ENCODE assay signal across 26 cellular contexts in genomic region chrX:122907375-122907774, GRCh38.
"Had no signal": no experiment of that assay in that cellular context is flagged by ENCODE, and none has a peak within 500 bp of the region (broad histone marks: within the 10 kb centered on the region; RNA-seq: fewer than 3 reads in every experiment).

No MANE protein-coding gene starts in this region.

- H3K27me3 ChIP-seq: stomach, suprapubic skin, testis, thyroid gland, tibial artery, tibial nerve, transverse colon, upper lobe of left lung, upper lobe of right lung, uterus, vagina had no signal

- H3K36me3 ChIP-seq: stomach, suprapubic skin, thoracic aorta, thyroid gland, tibial artery, tibial nerve, transverse colon, upper lobe of left lung, upper lobe of right lung, uterus, vagina had no signal

- ATAC-seq: stimulated activated effector memory CD8-positive, alpha-beta T cell treated with anti-CD3 and anti-CD28 coated beads, Interleukin-12 subunit alpha, Interleukin-12 subunit beta, amount 100 ng/mL, for 72 hours; stimulated activated memory B cell treated with anti-CD40 and anti-IgM and Interleukin-4, amounts not matched to agents 10 μg/mL and 1 μg/mL and 100 μg/mL, for 72 hours; stimulated activated naive B cell treated with anti-CD40 and anti-IgM and Interleukin-4, amounts not matched to agents 10 μg/mL and 1 μg/mL and 100 μg/mL, for 72 hours; stimulated activated naive CD8-positive, alpha-beta T cell treated with anti-CD3 and anti-CD28 coated beads, Interleukin-15, amount 100 ng/mL, for 72 hours; stimulated activated naive CD8-positive, alpha-beta T cell treated with anti-CD3 and anti-CD28 coated beads, Interleukin-15, Interleukin-2, amounts not matched to agents 100 U/mL and 50 U/mL, for 24 hours; upper lobe of right lung had no signal

- H3K27ac ChIP-seq: stomach, suprapubic skin, testis, thoracic aorta, thyroid gland, tibial artery, tibial nerve, transverse colon, upper lobe of left lung, upper lobe of right lung, uterus, vagina had no signal

- H3K4me1 ChIP-seq: stomach, suprapubic skin, testis, thyroid gland, tibial artery, tibial nerve, transverse colon, upper lobe of left lung, upper lobe of right lung, uterus, vagina had no signal

- H3K9me3 ChIP-seq: suprapubic skin, testis, thoracic aorta, thyroid gland, transverse colon, upper lobe of right lung, uterus had no signal

- DNase-seq: stimulated activated CD4-positive, alpha-beta T cell treated with anti-CD3 and anti-CD28 coated beads, Interleukin-2, amount 100 ng/mL, for 48 hours; stimulated activated CD4-positive, alpha-beta T cell treated with anti-CD3 and anti-CD28 coated beads, Interleukin-4, amount 100 ng/mL, for 1 hour; stimulated activated CD4-positive, alpha-beta T cell treated with anti-CD3 and anti-CD28 coated beads, Interleukin-4, amount 100 ng/mL, for 24 hours; stimulated activated CD4-positive, alpha-beta T cell treated with anti-CD3 and anti-CD28 coated beads, Interleukin-4, amount 100 ng/mL, for 4 hours; stimulated activated CD8-positive, alpha-beta memory T cell treated with anti-CD3 and anti-CD28 coated beads, Interleukin-4, amount 100 ng/mL, for 48 hours; stimulated activated naive B cell treated with anti-CD40 and anti-IgM and Interleukin-4, amounts not matched to agents 10 μg/mL and 1 μg/mL and 100 μg/mL, for 72 hours; stimulated activated naive CD4-positive, alpha-beta T cell; stimulated activated naive CD4-positive, alpha-beta T cell treated with Interleukin-2 at 50 U/mL for 16 hours; stimulated activated naive CD8-positive, alpha-beta T cell treated with anti-CD3 and anti-CD28 coated beads, Interleukin-15, amount 100 ng/mL, for 72 hours; stimulated activated naive CD8-positive, alpha-beta T cell treated with anti-CD3 and anti-CD28 coated beads, Interleukin-15, Interleukin-2, amounts not matched to agents 100 U/mL and 50 U/mL, for 24 hours; stomach; substantia nigra; testis; thyroid gland; tibial artery; transverse colon; trophoblast cell; upper lobe of left lung; upper lobe of right lung; uterus had no signal

- H3K4me3 ChIP-seq: stomach, suprapubic skin, testis, thoracic aorta, thyroid gland, tibial artery, tibial nerve, transverse colon, upper lobe of left lung, upper lobe of right lung, uterus, vagina had no signal
